Comparison of ENCODE assay signal across 18 cellular contexts in genomic region chr5:150401076-150401375, GRCh38. TPM values are rescaled to one million over a fixed set of nuclear protein-coding genes. Genes with fewer than 3 reads are reported as not detected.
DNase-seq lines count a peak whose midpoint lies in the region; ATAC-seq, FAIRE-seq and TF ChIP-seq lines count a peak whose summit lies in the region.
"Had no signal": no experiment of that assay in that cellular context is flagged by ENCODE, and none has a peak within 500 bp of the region (broad histone marks: within the 10 kb centered on the region; RNA-seq: fewer than 3 reads in every experiment).

No MANE protein-coding gene starts in this region.

- no peak overlapping the region for H3K4me3 ChIP-seq in OCI-LY1 (ENCODE audit: low read depth, low read length, poor library complexity, severe bottlenecking)
- H3K4me3 ChIP-seq in K562: no peak overlapping the region
- no peak overlapping the region for H3K4me3 ChIP-seq in spleen
- H3K4me3 ChIP-seq in esophagus muscularis mucosa: no peak overlapping the region
- H3K4me3 ChIP-seq in small intestine (ENCODE audit: low read depth in 1 of 2, low read length in 2 of 2): no peak overlapping the region
- H3K4me3 ChIP-seq: Peyer's patch, tibial nerve had no signal

- H3K9me3 ChIP-seq in OCI-LY1 (ENCODE audit: low read length) (no peaks in the 10 kb centered on the region), K562 (replicated peaks; ENCODE audit: control insufficient read depth, insufficient read depth, low read depth, low read length) (no peaks in the 10 kb centered on the region), spleen (no peaks in the 10 kb centered on the region), esophagus muscularis mucosa (no peaks in the 10 kb centered on the region), small intestine (ENCODE audit: control insufficient read depth, low read depth) (no peaks in the 10 kb centered on the region)
- H3K9me3 ChIP-seq: Peyer's patch, tibial nerve had no signal

- H3K79me2 ChIP-seq in OCI-LY1 (ENCODE audit: insufficient read depth, low read length) (no peaks in the 10 kb centered on the region), K562 (ENCODE audit: control insufficient read depth, insufficient read depth, low read length) (no peaks in the 10 kb centered on the region)

- H3K36me3 ChIP-seq in OCI-LY1 (ENCODE audit: insufficient read depth, low read length) (peaks cover 90% of the 10 kb centered on the region), K562 (ENCODE audit: control insufficient read depth, insufficient read depth, low read length) (peaks cover 61% of the 10 kb centered on the region; the same call in 2 of the 3 replicates), spleen (peaks cover 0 to 100% (median 92%) of the 10 kb centered on the region in 6 donors), esophagus muscularis mucosa (peaks cover 33 to 99% (median 83%) of the 10 kb centered on the region in 4 donors), small intestine (ENCODE audit: control insufficient read depth in 2 of 2, insufficient read depth in 2 of 2, low read length in 2 of 2) (peaks cover 5 to 40% of the 10 kb centered on the region in 2 donors)

- peak overlapping the region; percentile 31 for H3K27ac Mint-ChIP-seq in activated CD8-positive, alpha-beta T cell treated with anti-CD3 and anti-CD28 coated beads for 36 hours
- no peak overlapping the region for H3K27ac Mint-ChIP-seq in activated CD8-positive, alpha-beta T cell treated with anti-CD3 and anti-CD28 coated beads, Interleukin-2, amount 10 ng/mL, durations not matched to agents 7 days and 5 days

- intact Hi-C loops in activated CD8-positive, alpha-beta T cell treated with anti-CD3 and anti-CD28 coated beads for 36 hours (cut with micrococcal nuclease): loop anchor here (5.0 kb wide), 1 partner anchor 36 kb away; no protein-coding TSS in a partner anchor
- intact Hi-C loops in K562 (cut with micrococcal nuclease) (no loop called here), spleen (cut with DNase I; ENCODE audit: low total_unique reads) (no loop called here), esophagus muscularis mucosa (cut with DNase I) (no loop called here)

- H3K4me1 ChIP-seq in OCI-LY1 (ENCODE audit: insufficient read depth, low read length, severe bottlenecking) (peaks cover 6% of the 10 kb centered on the region), K562 (replicated peaks in 1 of 2; ENCODE audit: control insufficient read depth in 2 of 2, insufficient read depth in 2 of 2, low read length in 2 of 2) (peaks cover 5 to 10% of the 10 kb centered on the region in 2 experiments; a peak in 2 of 5 replicates), spleen (peaks cover 8 to 59% (median 37%) of the 10 kb centered on the region in 6 donors), esophagus muscularis mucosa (peaks cover 0 to 4% (median 3%) of the 10 kb centered on the region in 4 donors), small intestine (ENCODE audit: control insufficient read depth in 2 of 2, insufficient read depth in 1 of 2, low read depth in 1 of 2, low read length in 1 of 2) (no peaks in the 10 kb centered on the region)

- no peak for ATAC-seq in activated CD8-positive, alpha-beta T cell treated with anti-CD3 and anti-CD28 coated beads for 36 hours
- ATAC-seq in activated CD8-positive, alpha-beta T cell treated with anti-CD3 and anti-CD28 coated beads, Interleukin-2, amount 10 ng/mL, durations not matched to agents 7 days and 5 days: no peak
- peak; percentile 40 for ATAC-seq in K562
- ATAC-seq in HG03175 (IDR thresholded peaks at IDR 0.05; ENCODE audit: unreplicated experiment): no peak

- no peak overlapping the region for H2AFZ ChIP-seq in OCI-LY1 (ENCODE audit: low read length)
- H2AFZ ChIP-seq in K562 (ENCODE audit: low read depth, low read length): no peak overlapping the region

- no peaks in the 10 kb centered on the region for H3F3A ChIP-seq in OCI-LY1 (ENCODE audit: insufficient read depth, low read length)

- no peak overlapping the region for H3K4me3 Mint-ChIP-seq in activated CD8-positive, alpha-beta T cell treated with anti-CD3 and anti-CD28 coated beads for 36 hours
- H3K4me3 Mint-ChIP-seq in activated CD8-positive, alpha-beta T cell treated with anti-CD3 and anti-CD28 coated beads, Interleukin-2, amount 10 ng/mL, durations not matched to agents 7 days and 5 days: no peak overlapping the region
- H3K4me3 Mint-ChIP-seq: endodermal cell, neural crest cell had no signal

- no peak for TF ChIP-seq POLR2A in K562 (conservative IDR thresholded peaks at IDR 0.05)
- no peak for TF ChIP-seq POLR2A in spleen (IDR thresholded peaks at IDR 0.05)
- no peak for TF ChIP-seq POLR2A in esophagus muscularis mucosa (IDR thresholded peaks at IDR 0.05; ENCODE audit: low read depth)

- in situ Hi-C loops in K562 (cut with MboI): no loop called here

- no peaks in the 10 kb centered on the region for H3K27me3 Mint-ChIP-seq in activated CD8-positive, alpha-beta T cell treated with anti-CD3 and anti-CD28 coated beads for 36 hours
- H3K27me3 Mint-ChIP-seq in activated CD8-positive, alpha-beta T cell treated with anti-CD3 and anti-CD28 coated beads, Interleukin-2, amount 10 ng/mL, durations not matched to agents 7 days and 5 days (ENCODE audit: low read depth): no peaks in the 10 kb centered on the region

- H3K36me3 Mint-ChIP-seq in activated CD8-positive, alpha-beta T cell treated with anti-CD3 and anti-CD28 coated beads for 36 hours (ENCODE audit: low read depth): peaks cover 41% of the 10 kb centered on the region
- peaks cover 59% of the 10 kb centered on the region for H3K36me3 Mint-ChIP-seq in activated CD8-positive, alpha-beta T cell treated with anti-CD3 and anti-CD28 coated beads, Interleukin-2, amount 10 ng/mL, durations not matched to agents 7 days and 5 days (ENCODE audit: low read depth)

- H3K9me1 ChIP-seq in K562 (ENCODE audit: control insufficient read depth, insufficient read depth, low read length): peaks cover 8% of the 10 kb centered on the region

- H4K20me1 ChIP-seq in OCI-LY1 (ENCODE audit: insufficient read depth, low read length) (no peaks in the 10 kb centered on the region), K562 (replicated peaks; ENCODE audit: control insufficient read depth, insufficient read depth, low read length) (peaks cover 4% of the 10 kb centered on the region)

- H3K27me3 ChIP-seq in OCI-LY1 (ENCODE audit: insufficient read depth, low read length) (no peaks in the 10 kb centered on the region), K562 (ENCODE audit: control insufficient read depth in 2 of 2, insufficient read depth in 2 of 2, low read length in 2 of 2) (no peaks in the 10 kb centered on the region), spleen (replicated peaks in 1 of 7) (no peaks in the 10 kb centered on the region), esophagus muscularis mucosa (no peaks in the 10 kb centered on the region), small intestine (ENCODE audit: control insufficient read depth in 2 of 2, insufficient read depth in 2 of 2, low read length in 2 of 2) (no peaks in the 10 kb centered on the region)
- H3K27me3 ChIP-seq: Peyer's patch, tibial nerve had no signal

- no peaks in the 10 kb centered on the region for H3K9me3 Mint-ChIP-seq in activated CD8-positive, alpha-beta T cell treated with anti-CD3 and anti-CD28 coated beads for 36 hours
- H3K9me3 Mint-ChIP-seq in activated CD8-positive, alpha-beta T cell treated with anti-CD3 and anti-CD28 coated beads, Interleukin-2, amount 10 ng/mL, durations not matched to agents 7 days and 5 days (ENCODE audit: insufficient read depth): no peaks in the 10 kb centered on the region
- H3K9me3 Mint-ChIP-seq: endodermal cell, neural crest cell had no signal

- H3K27ac ChIP-seq in OCI-LY1 (ENCODE audit: low read depth, low read length, poor library complexity, severe bottlenecking) (peak overlapping the region; percentile 34), K562 (ENCODE audit: extremely low read depth, low read depth, low read length) (no peak overlapping the region), spleen (peak overlapping the region in 6 of 8 donors; percentile 29 to 98 (median 53)), esophagus muscularis mucosa (replicated peaks in 1 of 4) (no peak overlapping the region), small intestine (ENCODE audit: low read depth in 1 of 2, low read length in 1 of 2) (no peak overlapping the region)
- H3K27ac ChIP-seq: tibial nerve had no signal

- no peaks in the 10 kb centered on the region for H3K9me2 ChIP-seq in OCI-LY1 (ENCODE audit: low read depth, low read length)

- TF ChIP-seq CTCF in activated CD8-positive, alpha-beta T cell treated with anti-CD3 and anti-CD28 coated beads for 36 hours (IDR thresholded peaks at IDR 0.05): no peak
- TF ChIP-seq CTCF in OCI-LY1 (IDR thresholded peaks at IDR 0.05; ENCODE audit: low read length) (no peak), K562 (IDR thresholded peaks at IDR 0.05 in 2 of 3, conservative IDR thresholded peaks at IDR 0.05 in 1 of 3; ENCODE audit: insufficient read depth in 2 of 3, low read depth in 1 of 3, low read length in 3 of 3) (no peak), spleen (IDR thresholded peaks at IDR 0.05 in 8 of 11, conservative IDR thresholded peaks at IDR 0.05 in 3 of 11) (no peak), esophagus muscularis mucosa (IDR thresholded peaks at IDR 0.05) (no peak)

- no peak for TF ChIP-seq RAD21 in K562 (CRISPR knock-in tag; conservative IDR thresholded peaks at IDR 0.05 in 1 of 2, IDR thresholded peaks at IDR 0.05 in 1 of 2)

- no peak for DNase-seq in activated CD8-positive, alpha-beta T cell treated with anti-CD3 and anti-CD28 coated beads for 36 hours
- no peak for DNase-seq in activated CD8-positive, alpha-beta T cell treated with anti-CD3 and anti-CD28 coated beads, Interleukin-2, amount 10 ng/mL, durations not matched to agents 7 days and 5 days
- DNase-seq in K562 (ENCODE audit: extremely low read depth in 1 of 4, low spot score in 3 of 4) (no peak), spleen (no peak), esophagus muscularis mucosa (ENCODE audit: extremely low spot score) (no peak), small intestine (no peak)
- DNase-seq: ACHN, DMS53, endodermal cell, kidney glomerular epithelial cell, NCI-H1105 treated with DMSO at 0.1 percent for 48 hours, NCI-H446 treated with DMSO at 0.1 percent for 48 hours, Peyer's patch had no signal

- BruUV-seq in K562 (replicated peaks; lab: Mats Ljungman, UMichigan): no TSS peak

- H3K9ac ChIP-seq in OCI-LY1 (ENCODE audit: low read length) (no peak overlapping the region), K562 (ENCODE audit: insufficient read depth in 1 of 2, low read depth in 2 of 2, low read length in 2 of 2) (no peak overlapping the region)

- H3K4me2 ChIP-seq in OCI-LY1 (ENCODE audit: low read length) (no peak overlapping the region), K562 (ENCODE audit: insufficient read depth, low read length) (no peak overlapping the region)

- WGBS in K562 (ENCODE audit: insufficient coverage, low coverage, missing lambda C conversion rate): 12% methylated on average over 3 of the region's 3 CpGs
- 28 to 45% (median 36%) methylated on average over 3 of the region's 3 CpGs for WGBS in spleen, 5 donors
- 65% methylated on average over 3 of the region's 3 CpGs for WGBS in esophagus muscularis mucosa
- WGBS in small intestine, 3 donors: 51 to 72% (median 65%) methylated on average over 3 of the region's 3 CpGs

- TF ChIP-seq EP300 in K562 (IDR thresholded peaks at IDR 0.05; ENCODE audit: low read length): no peak
- TF ChIP-seq EP300 in esophagus muscularis mucosa (IDR thresholded peaks at IDR 0.05): no peak

- CTCF ChIA-PET in activated CD8-positive, alpha-beta T cell treated with anti-CD3 and anti-CD28 coated beads for 36 hours (lab: Charles Lee): interaction anchor here (0.9 to 5.8 kb wide), 3 partner anchors 11 to 144 kb away, joined by 3 to 40 read pairs (median 3); partner anchors contain the start of gene CD74
- CTCF ChIA-PET in activated CD8-positive, alpha-beta T cell treated with anti-CD3 and anti-CD28 coated beads, Interleukin-2, amount 10 ng/mL, durations not matched to agents 7 days and 5 days (lab: Charles Lee): interaction anchor here (1.4 to 6.7 kb wide), 2 partner anchors 10 to 36 kb away, joined by 6 to 42 read pairs; no protein-coding TSS in a partner anchor
- CTCF ChIA-PET in K562 (lab: Yijun Ruan, JAX; ENCODE audit: low intra/inter-chr PET ratio): no interaction called here

- FAIRE-seq in K562 (lab: Jason Lieb, UNC) (no peak), small intestine (lab: Jason Lieb, UNC) (no peak)
- FAIRE-seq: TTC549 had no signal

- POLR2A ChIA-PET in activated CD8-positive, alpha-beta T cell treated with anti-CD3 and anti-CD28 coated beads for 36 hours (lab: Charles Lee): interaction anchor here (0.6 to 7.1 kb wide), 13 partner anchors 10 to 93 kb away, joined by 3 to 57 read pairs (median 7); partner anchors contain the start of genes CD74 and RPS14
- POLR2A ChIA-PET in activated CD8-positive, alpha-beta T cell treated with anti-CD3 and anti-CD28 coated beads, Interleukin-2, amount 10 ng/mL, durations not matched to agents 7 days and 5 days (lab: Charles Lee): interaction anchor here (0.8 to 9.2 kb wide), 3 partner anchors 10 to 32 kb away, joined by 3 to 70 read pairs (median 3); partner anchors contain the start of gene CD74
- POLR2A ChIA-PET in K562 (lab: Yijun Ruan, JAX): interaction anchor here (0.6 to 2.2 kb wide), 3 partner anchors 10 to 37 kb away, joined by 3 to 7 read pairs (median 3); no protein-coding TSS in a partner anchor

- no peaks in the 10 kb centered on the region for H3K4me1 Mint-ChIP-seq in activated CD8-positive, alpha-beta T cell treated with anti-CD3 and anti-CD28 coated beads for 36 hours (ENCODE audit: low read depth)
- H3K4me1 Mint-ChIP-seq in activated CD8-positive, alpha-beta T cell treated with anti-CD3 and anti-CD28 coated beads, Interleukin-2, amount 10 ng/mL, durations not matched to agents 7 days and 5 days (ENCODE audit: low read depth): no peaks in the 10 kb centered on the region
- H3K4me1 Mint-ChIP-seq: endodermal cell, neural crest cell had no signal

RNA-seq across cellular contexts. Expression of gene CD74, which starts 11.7 kb away (rescaled TPM):
- 100 to 1,000 TPM; 277 to 282 TPM for total RNA-seq in activated CD8-positive, alpha-beta T cell treated with anti-CD3 and anti-CD28 coated beads for 36 hours
- total RNA-seq in activated CD8-positive, alpha-beta T cell treated with anti-CD3 and anti-CD28 coated beads, Interleukin-2, amount 10 ng/mL, durations not matched to agents 7 days and 5 days: 100 to 1,000 TPM; 395 to 407 TPM
- total RNA-seq in K562 (2011; cell fraction: chromatin; rRNA removed; ENCODE audit: low replicate concordance): not detected in 2 replicates
- not detected in 2 replicates for total RNA-seq in K562 (2011; cell fraction: nucleolus; rRNA removed)
- not detected in 2 replicates for total RNA-seq in K562 (2011; cell fraction: nucleoplasm; rRNA removed)
- total RNA-seq in K562 (2014; rRNA removed) (1.00 and 1.1 TPM in 2 replicates), K562 (2014; rRNA removed; fragmentation: Illumina TruSeq; extraction: Trizol) (0.18 TPM in 1 of 2 replicates, not detected in the other), K562 (2015; rRNA removed; fragmentation: Illumina TruSeq; extraction: Trizol) (0.65 and 0.87 TPM in 2 replicates), K562 (2021) (4.8 and 6.0 TPM in 2 replicates), spleen (1,000 to 10,000 TPM; 3,224 to 5,563 (median 4,811) TPM), esophagus muscularis mucosa (100 to 1,000 TPM; 270 to 595 (median 555) TPM)
- polyA plus RNA-seq in K562 (2011; rRNA removed) (0.07 and 0.22 TPM in 2 replicates), K562 (2014; fragmentation: Illumina TruSeq; extraction: Trizol) (0.40 and 1.1 TPM in 2 replicates), K562 (2014; fragmentation: Nextera tagmentation; extraction: Ambion mirVana) (under 1 TPM; 0.21 to 0.24 TPM), K562 (2014; rRNA removed) (0.32 and 1.9 TPM in 2 replicates), spleen (1,000 to 10,000 TPM; 3,319 to 4,860 (median 4,644) TPM), small intestine (100 to 1,000 TPM; 288 to 939 (median 792) TPM)
- polyA plus RNA-seq in K562 (2011; cell fraction: cytosol; rRNA removed): 0.22 and 0.27 TPM in 2 replicates
- 0.23 TPM in 1 of 2 replicates, not detected in the other for polyA plus RNA-seq in K562 (2011; cell fraction: nucleus; rRNA removed)
- 0.82 and 2.1 TPM in 2 replicates for polyA plus RNA-seq in K562 (2012)
- 0.18 TPM in 1 of 2 replicates, not detected in the other for polyA minus RNA-seq in K562 (2011; rRNA and poly(A)+ RNA removed)
- polyA minus RNA-seq in K562 (2011; cell fraction: cytosol; rRNA and poly(A)+ RNA removed): 1.5 TPM in 1 of 2 replicates, not detected in the other
- not detected in 2 replicates for polyA minus RNA-seq in K562 (2011; cell fraction: nucleus; rRNA and poly(A)+ RNA removed)

RNA-seq across cellular contexts. Expression of gene TCOF1, which starts 43.5 kb away (rescaled TPM):
- 100 to 1,000 TPM; 114 to 117 TPM for total RNA-seq in activated CD8-positive, alpha-beta T cell treated with anti-CD3 and anti-CD28 coated beads for 36 hours
- 10 to 100 TPM; 79.0 to 81.3 TPM for total RNA-seq in activated CD8-positive, alpha-beta T cell treated with anti-CD3 and anti-CD28 coated beads, Interleukin-2, amount 10 ng/mL, durations not matched to agents 7 days and 5 days
- 85.2 and 176 TPM in 2 replicates for total RNA-seq in K562 (2011; cell fraction: chromatin; rRNA removed; ENCODE audit: low replicate concordance)
- 76.1 and 89.9 TPM in 2 replicates for total RNA-seq in K562 (2011; cell fraction: nucleolus; rRNA removed)
- total RNA-seq in K562 (2011; cell fraction: nucleoplasm; rRNA removed): 70.8 and 76.0 TPM in 2 replicates
- 75.9 and 93.5 TPM in 2 replicates for total RNA-seq in K562 (2014; rRNA removed)
- 49.7 and 61.8 TPM in 2 replicates for total RNA-seq in K562 (2014; rRNA removed; fragmentation: Illumina TruSeq; extraction: Trizol)
- 61.7 and 65.3 TPM in 2 replicates for total RNA-seq in K562 (2015; rRNA removed; fragmentation: Illumina TruSeq; extraction: Trizol)
- total RNA-seq in K562 (2021): 122 and 134 TPM in 2 replicates
- polyA plus RNA-seq in K562 (2011; rRNA removed): 20.7 and 23.9 TPM in 2 replicates
- polyA plus RNA-seq in K562 (2011; cell fraction: cytosol; rRNA removed): 20.8 and 26.5 TPM in 2 replicates
- polyA plus RNA-seq in K562 (2011; cell fraction: nucleus; rRNA removed): 58.2 and 91.5 TPM in 2 replicates
- 49.5 and 79.5 TPM in 2 replicates for polyA plus RNA-seq in K562 (2012)
- 98.6 and 113 TPM in 2 replicates for polyA plus RNA-seq in K562 (2014; fragmentation: Illumina TruSeq; extraction: Trizol)
- polyA plus RNA-seq in K562 (2014; fragmentation: Nextera tagmentation; extraction: Ambion mirVana): 10 to 100 TPM in 1 of 2 experiments, 1 to 10 TPM in 1; 9.8 to 17.3 TPM
- polyA plus RNA-seq in K562 (2014; rRNA removed): 53.9 and 64.1 TPM in 2 replicates
- 20.0 and 23.5 TPM in 2 replicates for polyA minus RNA-seq in K562 (2011; rRNA and poly(A)+ RNA removed)
- polyA minus RNA-seq in K562 (2011; cell fraction: cytosol; rRNA and poly(A)+ RNA removed): 44.1 and 48.4 TPM in 2 replicates
- polyA minus RNA-seq in K562 (2011; cell fraction: nucleus; rRNA and poly(A)+ RNA removed): 32.2 and 34.8 TPM in 2 replicates
- 10 to 100 TPM; 31.8 to 44.3 (median 34.8) TPM for total RNA-seq in spleen
- 10 to 100 TPM; 15.3 to 20.1 (median 19.0) TPM for polyA plus RNA-seq in spleen
- 10 to 100 TPM; 27.4 to 46.0 (median 36.3) TPM for total RNA-seq in esophagus muscularis mucosa
- 10 to 100 TPM; 18.3 to 29.7 (median 19.3) TPM for polyA plus RNA-seq in small intestine

RNA-seq across cellular contexts. Expression of gene RPS14, which starts 48.5 kb away (rescaled TPM):
- 1,000 to 10,000 TPM; 3,542 to 3,651 TPM for total RNA-seq in activated CD8-positive, alpha-beta T cell treated with anti-CD3 and anti-CD28 coated beads for 36 hours
- 1,000 to 10,000 TPM; 2,046 to 2,123 TPM for total RNA-seq in activated CD8-positive, alpha-beta T cell treated with anti-CD3 and anti-CD28 coated beads, Interleukin-2, amount 10 ng/mL, durations not matched to agents 7 days and 5 days
- total RNA-seq in K562 (2011; cell fraction: chromatin; rRNA removed; ENCODE audit: low replicate concordance): 265 and 394 TPM in 2 replicates
- 818 and 919 TPM in 2 replicates for total RNA-seq in K562 (2011; cell fraction: nucleolus; rRNA removed)
- 1,009 and 1,942 TPM in 2 replicates for total RNA-seq in K562 (2011; cell fraction: nucleoplasm; rRNA removed)
- total RNA-seq in K562 (2014; rRNA removed) (3,004 and 3,238 TPM in 2 replicates), K562 (2014; rRNA removed; fragmentation: Illumina TruSeq; extraction: Trizol) (3,003 and 3,017 TPM in 2 replicates), K562 (2015; rRNA removed; fragmentation: Illumina TruSeq; extraction: Trizol) (2,679 and 2,873 TPM in 2 replicates), K562 (2021) (3,285 and 3,523 TPM in 2 replicates), spleen (1,000 to 10,000 TPM; 1,801 to 2,829 (median 2,025) TPM), esophagus muscularis mucosa (1,000 to 10,000 TPM; 1,492 to 3,727 (median 2,626) TPM)
- polyA plus RNA-seq in K562 (2011; rRNA removed) (5,983 and 6,751 TPM in 2 replicates), K562 (2014; fragmentation: Illumina TruSeq; extraction: Trizol) (3,907 and 4,185 TPM in 2 replicates), K562 (2014; fragmentation: Nextera tagmentation; extraction: Ambion mirVana) (1,000 to 10,000 TPM; 1,824 to 2,512 TPM), K562 (2014; rRNA removed) (4,384 and 5,321 TPM in 2 replicates), spleen (1,000 to 10,000 TPM; 5,417 to 8,400 (median 8,329) TPM), small intestine (1,000 to 10,000 TPM; 2,980 to 5,825 (median 5,408) TPM)
- 5,490 and 8,746 TPM in 2 replicates for polyA plus RNA-seq in K562 (2011; cell fraction: cytosol; rRNA removed)
- polyA plus RNA-seq in K562 (2011; cell fraction: nucleus; rRNA removed): 1,361 and 2,299 TPM in 2 replicates
- polyA plus RNA-seq in K562 (2012): 4,665 and 5,719 TPM in 2 replicates
- 3,342 and 3,929 TPM in 2 replicates for polyA minus RNA-seq in K562 (2011; rRNA and poly(A)+ RNA removed)
- polyA minus RNA-seq in K562 (2011; cell fraction: cytosol; rRNA and poly(A)+ RNA removed): 682 and 753 TPM in 2 replicates
- polyA minus RNA-seq in K562 (2011; cell fraction: nucleus; rRNA and poly(A)+ RNA removed): 162 and 371 TPM in 2 replicates

Comparison
In these comparisons a context has a peak if more than half of its experiments do, and no peak if none do; other contexts are left out.
1. H3K27ac ChIP-seq: peak in OCI-LY1 (single experiment) and spleen (6 of 8); none in K562 (single experiment), esophagus muscularis mucosa (0 of 4) and small intestine (0 of 2).
2. RNA of gene CD74, which starts 11.7 kb away (total RNA-seq): 3,224 to 5,563 TPM in spleen, 270 to 595 TPM in esophagus muscularis mucosa, 395 to 407 TPM in activated CD8-positive, alpha-beta T cell treated with anti-CD3 and anti-CD28 coated beads, Interleukin-2, amount 10 ng/mL, durations not matched to agents 7 days and 5 days and 277 to 282 TPM in activated CD8-positive, alpha-beta T cell treated with anti-CD3 and anti-CD28 coated beads for 36 hours; 0.18 to 6.0 TPM in K562; every median in the first group is over 10 times any median in the second.